1 cellular context compared by ENCODE assay signal in the genomic region with DNA sequence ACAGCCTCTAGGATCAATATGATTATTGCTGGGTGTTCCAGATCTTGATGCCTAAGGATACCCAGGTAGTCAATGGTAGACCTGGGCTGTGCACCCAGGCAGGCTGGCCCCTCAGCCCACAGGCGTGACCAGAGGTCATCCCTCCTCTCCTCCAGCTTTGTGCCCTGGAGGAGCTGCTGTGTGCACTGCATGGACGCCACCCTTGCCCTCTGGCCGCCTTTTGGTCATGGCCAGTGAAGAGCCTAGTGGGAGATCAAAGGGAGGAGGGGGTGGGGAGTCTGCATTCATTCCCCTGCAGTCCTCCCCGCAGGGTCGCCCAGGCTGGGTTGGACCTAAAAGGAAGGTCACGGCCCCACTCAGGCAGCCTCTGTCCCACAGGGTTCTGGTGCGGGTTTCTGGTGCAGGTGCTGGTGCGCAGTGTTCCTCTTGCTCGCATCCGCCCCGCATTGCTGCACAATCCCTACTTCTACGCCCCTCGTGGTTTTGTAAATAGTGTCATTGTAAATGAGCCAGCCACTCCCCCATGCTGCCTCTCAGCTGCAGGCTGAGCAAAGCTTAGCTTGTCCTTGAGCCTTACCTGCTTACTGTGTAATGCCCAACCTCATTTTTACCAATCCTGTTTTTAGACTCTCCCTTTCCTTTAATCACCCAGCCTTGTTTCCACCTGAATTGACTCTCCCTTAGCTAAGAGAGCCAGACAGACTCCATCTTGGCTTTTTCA.
A peak's percentile ranks its signal among the peaks of the same experiment; 100 is the strongest.
TF ChIP-seq lines count a peak whose summit lies in the region.

No MANE protein-coding gene starts in this region.

TF ChIP-seq in HepG2, 621 proteins besides CTCF, POLR2A, EP300 and RAD21 (continued from another document and continues in another):
- TF ChIP-seq, protein P1, sequence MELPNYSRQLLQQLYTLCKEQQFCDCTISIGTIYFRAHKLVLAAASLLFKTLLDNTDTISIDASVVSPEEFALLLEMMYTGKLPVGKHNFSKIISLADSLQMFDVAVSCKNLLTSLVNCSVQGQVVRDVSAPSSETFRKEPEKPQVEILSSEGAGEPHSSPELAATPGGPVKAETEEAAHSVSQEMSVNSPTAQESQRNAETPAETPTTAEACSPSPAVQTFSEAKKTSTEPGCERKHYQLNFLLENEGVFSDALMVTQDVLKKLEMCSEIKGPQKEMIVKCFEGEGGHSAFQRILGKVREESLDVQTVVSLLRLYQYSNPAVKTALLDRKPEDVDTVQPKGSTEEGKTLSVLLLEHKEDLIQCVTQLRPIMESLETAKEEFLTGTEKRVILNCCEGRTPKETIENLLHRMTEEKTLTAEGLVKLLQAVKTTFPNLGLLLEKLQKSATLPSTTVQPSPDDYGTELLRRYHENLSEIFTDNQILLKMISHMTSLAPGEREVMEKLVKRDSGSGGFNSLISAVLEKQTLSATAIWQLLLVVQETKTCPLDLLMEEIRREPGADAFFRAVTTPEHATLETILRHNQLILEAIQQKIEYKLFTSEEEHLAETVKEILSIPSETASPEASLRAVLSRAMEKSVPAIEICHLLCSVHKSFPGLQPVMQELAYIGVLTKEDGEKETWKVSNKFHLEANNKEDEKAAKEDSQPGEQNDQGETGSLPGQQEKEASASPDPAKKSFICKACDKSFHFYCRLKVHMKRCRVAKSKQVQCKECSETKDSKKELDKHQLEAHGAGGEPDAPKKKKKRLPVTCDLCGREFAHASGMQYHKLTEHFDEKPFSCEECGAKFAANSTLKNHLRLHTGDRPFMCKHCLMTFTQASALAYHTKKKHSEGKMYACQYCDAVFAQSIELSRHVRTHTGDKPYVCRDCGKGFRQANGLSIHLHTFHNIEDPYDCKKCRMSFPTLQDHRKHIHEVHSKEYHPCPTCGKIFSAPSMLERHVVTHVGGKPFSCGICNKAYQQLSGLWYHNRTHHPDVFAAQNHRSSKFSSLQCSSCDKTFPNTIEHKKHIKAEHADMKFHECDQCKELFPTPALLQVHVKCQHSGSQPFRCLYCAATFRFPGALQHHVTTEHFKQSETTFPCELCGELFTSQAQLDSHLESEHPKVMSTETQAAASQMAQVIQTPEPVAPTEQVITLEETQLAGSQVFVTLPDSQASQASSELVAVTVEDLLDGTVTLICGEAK (IDR thresholded peaks at IDR 0.05) = no peak
- TF ChIP-seq, protein P1 (CRISPR knock-in tag; IDR thresholded peaks at IDR 0.05) = peak; percentile 83; the same call in 1 of the 2 replicates
- TF ChIP-seq EEA1 (CRISPR knock-in tag; IDR thresholded peaks at IDR 0.05; ENCODE audit: borderline replicate concordance) (no peak), ZNF20 (CRISPR knock-in tag; IDR thresholded peaks at IDR 0.05) (no peak), SKI (IDR thresholded peaks at IDR 0.05; ENCODE audit: partially characterized antibody) (peak; percentile 95), HIVEP1 (CRISPR knock-in tag; IDR thresholded peaks at IDR 0.05) (peak; percentile 98), ZBTB7A (CRISPR knock-in tag; IDR thresholded peaks at IDR 0.05) (peak; percentile 100), CERS6 (CRISPR knock-in tag; IDR thresholded peaks at IDR 0.05) (no peak; the same call in 1 of the 2 replicates), NR2F1 (CRISPR knock-in tag; IDR thresholded peaks at IDR 0.05) (peak; percentile 94 to 95), ZNF333 (CRISPR knock-in tag; IDR thresholded peaks at IDR 0.05; ENCODE audit: borderline replicate concordance) (peak; percentile 98), DPF2 (CRISPR knock-in tag; IDR thresholded peaks at IDR 0.05; ENCODE audit: borderline replicate concordance, low read depth) (peak; percentile 98), ZNF263 (CRISPR knock-in tag; IDR thresholded peaks at IDR 0.05) (peak; percentile 100), ZNF335 (CRISPR knock-in tag; IDR thresholded peaks at IDR 0.05) (peak; percentile 83; the same call in 1 of the 2 replicates), ZZZ3 (CRISPR knock-in tag; IDR thresholded peaks at IDR 0.05; ENCODE audit: borderline replicate concordance) (0 out of 2 replicates have a peak, but pooled peaks have one; percentile 46), FOXA1 (IDR thresholded peaks at IDR 0.05) (peak; percentile 3; the same call in 1 of the 2 replicates), FOXA1 (CRISPR knock-in tag; IDR thresholded peaks at IDR 0.05) (peak; percentile 98), ZNF10 (CRISPR knock-in tag; IDR thresholded peaks at IDR 0.05; ENCODE audit: borderline replicate concordance, low read depth) (no peak), SOX13 (IDR thresholded peaks at IDR 0.05) (peak; percentile 87), SOX13 (CRISPR knock-in tag; conservative IDR thresholded peaks at IDR 0.05 in 1 of 2, IDR thresholded peaks at IDR 0.05 in 1 of 2) (peak in 1 of 2 experiments; percentile 93; a peak in 2 of 4 replicates), NFRKB (IDR thresholded peaks at IDR 0.05) (no peak), RBAK (CRISPR knock-in tag; IDR thresholded peaks at IDR 0.05) (peak; percentile 62), RNF219 (CRISPR knock-in tag; IDR thresholded peaks at IDR 0.05) (no peak), PITX1 (CRISPR knock-in tag; IDR thresholded peaks at IDR 0.05) (peak; percentile 98), GABPB1 (CRISPR knock-in tag; IDR thresholded peaks at IDR 0.05) (peak; percentile 77; the same call in 1 of the 2 replicates), SP2 (CRISPR knock-in tag; IDR thresholded peaks at IDR 0.05) (no peak), ZNF12 (CRISPR knock-in tag; IDR thresholded peaks at IDR 0.05) (peak; percentile 94), FOXJ3 (CRISPR knock-in tag; IDR thresholded peaks at IDR 0.05; ENCODE audit: borderline replicate concordance) (peak; percentile 93; the same call in 1 of the 2 replicates), ZFP37 (CRISPR knock-in tag; IDR thresholded peaks at IDR 0.05; ENCODE audit: borderline replicate concordance) (peak; percentile 98), RBFOX2 (IDR thresholded peaks at IDR 0.05; ENCODE audit: low read depth, low read length) (peak; percentile 78), JDP2 (CRISPR knock-in tag; IDR thresholded peaks at IDR 0.05; ENCODE audit: borderline replicate concordance) (no peak), ZNF510 (CRISPR knock-in tag; IDR thresholded peaks at IDR 0.05; ENCODE audit: low read depth) (peak; percentile 97), ZNF788 (CRISPR knock-in tag; IDR thresholded peaks at IDR 0.05; ENCODE audit: borderline replicate concordance) (peak; percentile 100; the same call in 1 of the 2 replicates), NR2F6 (IDR thresholded peaks at IDR 0.05) (peak; percentile 99), NR2F6 (CRISPR knock-in tag; IDR thresholded peaks at IDR 0.05) (peak; percentile 98), ZNF230 (CRISPR knock-in tag; IDR thresholded peaks at IDR 0.05) (peak; percentile 99), ZNF747 (CRISPR knock-in tag; IDR thresholded peaks at IDR 0.05; ENCODE audit: borderline replicate concordance) (peak; percentile 100), ZFP41 (CRISPR knock-in tag; IDR thresholded peaks at IDR 0.05; ENCODE audit: borderline replicate concordance) (peak; percentile 99), ZNF780A (CRISPR knock-in tag; IDR thresholded peaks at IDR 0.05) (no peak), ZNF598 (CRISPR knock-in tag; IDR thresholded peaks at IDR 0.05; ENCODE audit: borderline replicate concordance) (peak; percentile 97), ZNF354B (CRISPR knock-in tag; IDR thresholded peaks at IDR 0.05) (peak; percentile 97), HOXA5 (CRISPR knock-in tag; IDR thresholded peaks at IDR 0.05) (no peak; the same call in 1 of the 2 replicates), ATF3 (CRISPR knock-in tag; IDR thresholded peaks at IDR 0.05) (peak; percentile 74), ZNF572 (CRISPR knock-in tag; IDR thresholded peaks at IDR 0.05) (peak; percentile 92), ZNF569 (CRISPR knock-in tag; IDR thresholded peaks at IDR 0.05; ENCODE audit: borderline replicate concordance) (no peak), ZFP90 (CRISPR knock-in tag; IDR thresholded peaks at IDR 0.05; ENCODE audit: borderline replicate concordance) (peak; percentile 99)
- TF ChIP-seq, protein P2, sequence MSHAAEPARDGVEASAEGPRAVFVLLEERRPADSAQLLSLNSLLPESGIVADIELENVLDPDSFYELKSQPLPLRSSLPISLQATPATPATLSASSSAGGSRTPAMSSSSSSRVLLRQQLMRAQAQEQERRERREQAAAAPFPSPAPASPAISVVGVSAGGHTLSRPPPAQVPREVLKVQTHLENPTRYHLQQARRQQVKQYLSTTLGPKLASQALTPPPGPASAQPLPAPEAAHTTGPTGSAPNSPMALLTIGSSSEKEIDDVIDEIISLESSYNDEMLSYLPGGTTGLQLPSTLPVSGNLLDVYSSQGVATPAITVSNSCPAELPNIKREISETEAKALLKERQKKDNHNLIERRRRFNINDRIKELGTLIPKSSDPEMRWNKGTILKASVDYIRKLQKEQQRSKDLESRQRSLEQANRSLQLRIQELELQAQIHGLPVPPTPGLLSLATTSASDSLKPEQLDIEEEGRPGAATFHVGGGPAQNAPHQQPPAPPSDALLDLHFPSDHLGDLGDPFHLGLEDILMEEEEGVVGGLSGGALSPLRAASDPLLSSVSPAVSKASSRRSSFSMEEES (CRISPR knock-in tag; IDR thresholded peaks at IDR 0.05) = peak; percentile 84
- TF ChIP-seq, protein P3, sequence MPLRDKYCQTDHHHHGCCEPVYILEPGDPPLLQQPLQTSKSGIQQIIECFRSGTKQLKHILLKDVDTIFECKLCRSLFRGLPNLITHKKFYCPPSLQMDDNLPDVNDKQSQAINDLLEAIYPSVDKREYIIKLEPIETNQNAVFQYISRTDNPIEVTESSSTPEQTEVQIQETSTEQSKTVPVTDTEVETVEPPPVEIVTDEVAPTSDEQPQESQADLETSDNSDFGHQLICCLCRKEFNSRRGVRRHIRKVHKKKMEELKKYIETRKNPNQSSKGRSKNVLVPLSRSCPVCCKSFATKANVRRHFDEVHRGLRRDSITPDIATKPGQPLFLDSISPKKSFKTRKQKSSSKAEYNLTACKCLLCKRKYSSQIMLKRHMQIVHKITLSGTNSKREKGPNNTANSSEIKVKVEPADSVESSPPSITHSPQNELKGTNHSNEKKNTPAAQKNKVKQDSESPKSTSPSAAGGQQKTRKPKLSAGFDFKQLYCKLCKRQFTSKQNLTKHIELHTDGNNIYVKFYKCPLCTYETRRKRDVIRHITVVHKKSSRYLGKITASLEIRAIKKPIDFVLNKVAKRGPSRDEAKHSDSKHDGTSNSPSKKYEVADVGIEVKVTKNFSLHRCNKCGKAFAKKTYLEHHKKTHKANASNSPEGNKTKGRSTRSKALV (CRISPR knock-in tag; IDR thresholded peaks at IDR 0.05) = peak; percentile 96
- TF ChIP-seq, protein P4, sequence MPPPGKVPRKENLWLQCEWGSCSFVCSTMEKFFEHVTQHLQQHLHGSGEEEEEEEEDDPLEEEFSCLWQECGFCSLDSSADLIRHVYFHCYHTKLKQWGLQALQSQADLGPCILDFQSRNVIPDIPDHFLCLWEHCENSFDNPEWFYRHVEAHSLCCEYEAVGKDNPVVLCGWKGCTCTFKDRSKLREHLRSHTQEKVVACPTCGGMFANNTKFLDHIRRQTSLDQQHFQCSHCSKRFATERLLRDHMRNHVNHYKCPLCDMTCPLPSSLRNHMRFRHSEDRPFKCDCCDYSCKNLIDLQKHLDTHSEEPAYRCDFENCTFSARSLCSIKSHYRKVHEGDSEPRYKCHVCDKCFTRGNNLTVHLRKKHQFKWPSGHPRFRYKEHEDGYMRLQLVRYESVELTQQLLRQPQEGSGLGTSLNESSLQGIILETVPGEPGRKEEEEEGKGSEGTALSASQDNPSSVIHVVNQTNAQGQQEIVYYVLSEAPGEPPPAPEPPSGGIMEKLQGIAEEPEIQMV (CRISPR knock-in tag; IDR thresholded peaks at IDR 0.05; ENCODE audit: low read depth) = peak; percentile 87; the same call in 1 of the 2 replicates
